In genomic region chr18:79203017-79203605, GRCh38 we compare ENCODE assay signal across 12 cellular contexts.
DNase-seq lines count a peak whose midpoint lies in the region; ATAC-seq and TF ChIP-seq lines count a peak whose summit lies in the region.
"Had no signal": no experiment of that assay in that cellular context is flagged by ENCODE, and none has a peak within 500 bp of the region (broad histone marks: within the 10 kb centered on the region; RNA-seq: fewer than 3 reads in every experiment).

No MANE protein-coding gene starts in this region.

- H3K36me3 Mint-ChIP-seq in activated naive CD8-positive, alpha-beta T cell, result peaks cover 16% of the 10 kb centered on the region

- TF ChIP-seq POLR2A in thyroid gland (IDR thresholded peaks at IDR 0.05), result no peak

- no peaks in the 10 kb centered on the region for H3K27me3 ChIP-seq in WERI-Rb-1 (ENCODE audit: insufficient read depth, low read depth, severe bottlenecking)
- H3K27me3 ChIP-seq in thyroid gland, result no peaks in the 10 kb centered on the region
- H3K27me3 ChIP-seq: neural progenitor cell had no signal

- intact Hi-C loops in thyroid gland (cut with DNase I), result no loop called here

- WGBS in thyroid gland, 2 donors, result 92 to 93% methylated on average over 8 of the region's 8 CpGs

- H3K27ac ChIP-seq in WERI-Rb-1 (no peak overlapping the region), thyroid gland (no peak overlapping the region)
- H3K27ac ChIP-seq: neural progenitor cell had no signal

- TF ChIP-seq CTCF in WERI-Rb-1 (IDR thresholded peaks at IDR 0.05; ENCODE audit: low read depth, low read length), result no peak
- TF ChIP-seq CTCF in thyroid gland (IDR thresholded peaks at IDR 0.05), result no peak

- H3K9me3 ChIP-seq in WERI-Rb-1 (ENCODE audit: severe bottlenecking) (no peaks in the 10 kb centered on the region), thyroid gland (no peaks in the 10 kb centered on the region)
- H3K9me3 ChIP-seq: HAP-1 had no signal

- peak overlapping the region; percentile 30 for H3K27ac Mint-ChIP-seq in activated naive CD8-positive, alpha-beta T cell
- H3K27ac Mint-ChIP-seq: neural progenitor cell had no signal

- no peak overlapping the region for H3K4me3 Mint-ChIP-seq in activated naive CD8-positive, alpha-beta T cell
- H3K4me3 Mint-ChIP-seq: neural progenitor cell had no signal

- DNase-seq in ELR (ENCODE audit: low read depth) (peak; percentile 71), NCI-H2107 (lab: John Stamatoyannopoulos, UW) (peak; percentile 39), globus pallidus (ENCODE audit: low spot score) (no peak), WERI-Rb-1 (no peak), thyroid gland (no peak)
- DNase-seq in stimulated activated CD4-positive, alpha-beta T cell treated with anti-CD3 and anti-CD28 coated beads, Interleukin-15, amount 100 ng/mL, for 24 hours, result peak; percentile 52
- DNase-seq: effector CD8-positive, alpha-beta T cell; NCI-H187 treated with DMSO at 0.1 percent for 48 hours had no signal

- H3K36me3 ChIP-seq in WERI-Rb-1, result peaks cover 8% of the 10 kb centered on the region
- peaks cover 5% of the 10 kb centered on the region in 2 donors for H3K36me3 ChIP-seq in thyroid gland
- H3K36me3 ChIP-seq: HAP-1, neural progenitor cell had no signal

- ATAC-seq in GM21515 (IDR thresholded peaks at IDR 0.05; ENCODE audit: unreplicated experiment), result no peak

- H3K4me1 ChIP-seq in thyroid gland, result no peaks in the 10 kb centered on the region
- H3K4me1 ChIP-seq: HAP-1, neural progenitor cell had no signal

- H3K27me3 Mint-ChIP-seq in activated naive CD8-positive, alpha-beta T cell, result no peaks in the 10 kb centered on the region

- H3K4me3 ChIP-seq in WERI-Rb-1 (ENCODE audit: low read depth, low read length) (no peak overlapping the region), thyroid gland (replicated peaks in 1 of 3) (no peak overlapping the region)
- H3K4me3 ChIP-seq: HAP-1, neural progenitor cell had no signal

- H3K4me1 Mint-ChIP-seq in activated naive CD8-positive, alpha-beta T cell (ENCODE audit: low read depth), result peaks cover 33% of the 10 kb centered on the region

- no peaks in the 10 kb centered on the region for H3K9me3 Mint-ChIP-seq in activated naive CD8-positive, alpha-beta T cell (ENCODE audit: low read depth)

Comparison
In these comparisons a context has a peak if more than half of its experiments do, and no peak if none do; other contexts are left out.
1. DNase-seq: peak in ELR (single experiment), NCI-H2107 (single experiment) and stimulated activated CD4-positive, alpha-beta T cell treated with anti-CD3 and anti-CD28 coated beads, Interleukin-15, amount 100 ng/mL, for 24 hours (single experiment); none in globus pallidus (single experiment), WERI-Rb-1 (single experiment) and thyroid gland (0 of 2).